10 cellular contexts compared by ENCODE assay signal in genomic region chr9:90964101-90965020, GRCh38.
DNase-seq lines count a peak whose midpoint lies in the region; ATAC-seq and TF ChIP-seq lines count a peak whose summit lies in the region.
"Had no signal": no experiment of that assay in that cellular context is flagged by ENCODE, and none has a peak within 500 bp of the region (broad histone marks: within the 10 kb centered on the region; RNA-seq: fewer than 3 reads in every experiment).

No MANE protein-coding gene starts in this region.

- H3K9me3 Mint-ChIP-seq in activated CD8-positive, alpha-beta memory T cell treated with anti-CD3 and anti-CD28 coated beads, Interleukin-2, amount 10 ng/mL, durations not matched to agents 7 days and 5 days (ENCODE audit: low read depth) = no peaks in the 10 kb centered on the region

- H3K27me3 Mint-ChIP-seq in activated CD8-positive, alpha-beta memory T cell treated with anti-CD3 and anti-CD28 coated beads, Interleukin-2, amount 10 ng/mL, durations not matched to agents 7 days and 5 days = peaks cover 2% of the 10 kb centered on the region

- peaks cover 7% of the 10 kb centered on the region for H3K36me3 Mint-ChIP-seq in activated CD8-positive, alpha-beta memory T cell treated with anti-CD3 and anti-CD28 coated beads, Interleukin-2, amount 10 ng/mL, durations not matched to agents 7 days and 5 days

- H3K27ac ChIP-seq in transverse colon = peak overlapping the region in 3 of 4 donors; percentile 36 to 78 (median 71)

- peaks cover 41% of the 10 kb centered on the region for H3K4me1 Mint-ChIP-seq in activated CD8-positive, alpha-beta memory T cell treated with anti-CD3 and anti-CD28 coated beads, Interleukin-2, amount 10 ng/mL, durations not matched to agents 7 days and 5 days

- H3K27me3 ChIP-seq in transverse colon = no peaks in the 10 kb centered on the region

- no peaks in the 10 kb centered on the region for H3K36me3 ChIP-seq in transverse colon

- in situ Hi-C loops in transverse colon (cut with MboI; ENCODE audit: low pct_ligation_motif_present in 1 of 4, low pct_unique_long_range_greater_than_20kb in 1 of 4, low sequenced_read_pairs in 3 of 4) = no loop called here

- TF ChIP-seq POLR2A in transverse colon (IDR thresholded peaks at IDR 0.05) = no peak

- peak overlapping the region in 1 of 4 donors; percentile 5 for H3K4me3 ChIP-seq in transverse colon

- TF ChIP-seq EP300 in transverse colon (IDR thresholded peaks at IDR 0.05; ENCODE audit: low read depth) = no peak

- ATAC-seq in activated CD8-positive, alpha-beta memory T cell treated with anti-CD3 and anti-CD28 coated beads, Interleukin-2, amount 10 ng/mL, durations not matched to agents 7 days and 5 days = peak; percentile 81

- H3K4me3 Mint-ChIP-seq in activated CD8-positive, alpha-beta memory T cell treated with anti-CD3 and anti-CD28 coated beads, Interleukin-2, amount 10 ng/mL, durations not matched to agents 7 days and 5 days = peak overlapping the region; percentile 19

- peak; percentile 64 for DNase-seq in activated CD8-positive, alpha-beta memory T cell treated with anti-CD3 and anti-CD28 coated beads, Interleukin-2, amount 10 ng/mL, durations not matched to agents 7 days and 5 days
- no peak for DNase-seq in activated CD8-positive, alpha-beta memory T cell treated with anti-CD3 and anti-CD28 coated beads, Interleukin-2, amount 50 U/mL, for 4 hours
- DNase-seq in SHP77 (lab: John Stamatoyannopoulos, UW) (peak; percentile 61 to 83), kidney tubule cell (ENCODE audit: low spot score) (peak; percentile 70), transverse colon (peak; percentile 69), A172 (ENCODE audit: low spot score) (no peak)
- no peak for DNase-seq in activated effector memory CD4-positive, alpha-beta T cell treated with anti-CD3 and anti-CD28 coated beads, Interleukin-2, amount 50 U/mL, for 16 hours
- DNase-seq in stimulated activated CD4-positive, alpha-beta T cell treated with anti-CD3 and anti-CD28 coated beads, Interleukin-1b, Interleukin-23, amount 100 ng/mL, for 48 hours = no peak
- DNase-seq: activated gamma-delta T cell treated with Interleukin-2 at 50 U/mL for 16 hours, DMS 273 treated with DMSO at 0.1 percent for 48 hours had no signal

- H3K27ac Mint-ChIP-seq in activated CD8-positive, alpha-beta memory T cell treated with anti-CD3 and anti-CD28 coated beads, Interleukin-2, amount 10 ng/mL, durations not matched to agents 7 days and 5 days = no peak overlapping the region

- peak; percentile 24 to 58 (median 45) for TF ChIP-seq CTCF in transverse colon (IDR thresholded peaks at IDR 0.05)

- CTCF ChIA-PET in activated CD8-positive, alpha-beta memory T cell treated with anti-CD3 and anti-CD28 coated beads, Interleukin-2, amount 10 ng/mL, durations not matched to agents 7 days and 5 days (lab: Charles Lee) = interaction anchor here (1.0 to 1.5 kb wide), 2 partner anchors 13 to 48 kb away, joined by 3 to 5 read pairs; no protein-coding TSS in a partner anchor

- intact Hi-C loops in transverse colon (cut with DNase I; ENCODE audit: low total_unique reads) = no loop called here

- H3K4me1 ChIP-seq in transverse colon = peaks cover 0 to 7% (median 2%) of the 10 kb centered on the region in 4 donors

- 38 to 51% methylated on average over 1 to 26 of the region's 26 CpGs for WGBS in transverse colon (ENCODE audit: low coverage in 1 of 2), 2 donors

- no peaks in the 10 kb centered on the region for H3K9me3 ChIP-seq in transverse colon

Comparison
In these comparisons a context has a peak if more than half of its experiments do, and no peak if none do; other contexts are left out.
1. DNase-seq: peak in activated CD8-positive, alpha-beta memory T cell treated with anti-CD3 and anti-CD28 coated beads, Interleukin-2, amount 10 ng/mL, durations not matched to agents 7 days and 5 days (single experiment), SHP77 (2 of 2), kidney tubule cell (single experiment) and transverse colon (single experiment); none in activated CD8-positive, alpha-beta memory T cell treated with anti-CD3 and anti-CD28 coated beads, Interleukin-2, amount 50 U/mL, for 4 hours (single experiment), activated effector memory CD4-positive, alpha-beta T cell treated with anti-CD3 and anti-CD28 coated beads, Interleukin-2, amount 50 U/mL, for 16 hours (single experiment), stimulated activated CD4-positive, alpha-beta T cell treated with anti-CD3 and anti-CD28 coated beads, Interleukin-1b, Interleukin-23, amount 100 ng/mL, for 48 hours (single experiment) and A172 (single experiment).